28 cellular contexts compared by ENCODE assay signal in genomic region chr9:84239341-84239740, GRCh38.
DNase-seq lines count a peak whose midpoint lies in the region; ATAC-seq, FAIRE-seq and TF ChIP-seq lines count a peak whose summit lies in the region.
"Had no signal": no experiment of that assay in that cellular context is flagged by ENCODE, and none has a peak within 500 bp of the region (broad histone marks: within the 10 kb centered on the region; RNA-seq: fewer than 3 reads in every experiment).

No MANE protein-coding gene starts in this region.

- H3K27ac Mint-ChIP-seq in astrocyte (ENCODE audit: unreplicated experiment), result peak overlapping the region; percentile 2
- H3K27ac Mint-ChIP-seq: activated T-helper 1 cell treated with anti-CD3 and anti-CD28 coated beads, Interleukin-12 subunit alpha, Interleukin-12 subunit beta, Interleukin-2, Interleukin-4 antibody, amounts not matched to agents 30 ng/mL and 10 ng/mL and 1 ng/mL, durations not matched to agents 14 hours and 24 hours and 36 hours; naive thymus-derived CD8-positive, alpha-beta T cell; stimulated activated effector memory CD8-positive, alpha-beta T cell treated with anti-CD3 and anti-CD28 coated beads, Interleukin-12 subunit alpha, Interleukin-12 subunit beta, amount 100 ng/mL, for 72 hours had no signal

- no peak for ATAC-seq in omental fat pad (ENCODE audit: low FRiP score)
- ATAC-seq: activated CD8-positive, alpha-beta T cell treated with anti-CD3 and anti-CD28 coated beads for 36 hours; naive thymus-derived CD8-positive, alpha-beta T cell; stimulated activated effector memory CD8-positive, alpha-beta T cell treated with anti-CD3 and anti-CD28 coated beads, Interleukin-12 subunit alpha, Interleukin-12 subunit beta, amount 100 ng/mL, for 72 hours had no signal

- DNase-seq in HT1080 (ENCODE audit: low read depth), result peak; percentile 40
- peak; percentile 66 for DNase-seq in astrocyte (ENCODE audit: low read depth)
- DNase-seq in fibroblast of mammary gland (ENCODE audit: low read depth), result peak; percentile 31
- peak; percentile 50 for DNase-seq in osteoblast (ENCODE audit: insufficient read length, low spot score, missing footprints)
- no peak for DNase-seq in RCC 7860 (ENCODE audit: low spot score)
- no peak for DNase-seq in omental fat pad (ENCODE audit: low spot score)
- no peak for DNase-seq in medulla oblongata (ENCODE audit: extremely low spot score)
- no peak for DNase-seq in stomach
- DNase-seq: activated CD8-positive, alpha-beta memory T cell treated with anti-CD3 and anti-CD28 coated beads, Interleukin-2, amount 50 U/mL, for 48 hours; activated naive CD4-positive, alpha-beta T cell treated with Interleukin-2 at 50 U/mL for 16 hours; brain microvascular endothelial cell; GDM1; MG63; naive thymus-derived CD8-positive, alpha-beta T cell; NCI-H1105; NCI-H1930; NCI-H345; occipital lobe; Right ventricle myocardium superior; T-helper 2 cell had no signal

- no peak for TF ChIP-seq EP300 in stomach (IDR thresholded peaks at IDR 0.05)

- H3K36me3 Mint-ChIP-seq in astrocyte (ENCODE audit: low read depth, unreplicated experiment), result no peaks in the 10 kb centered on the region
- H3K36me3 Mint-ChIP-seq: stimulated activated effector memory CD8-positive, alpha-beta T cell treated with anti-CD3 and anti-CD28 coated beads, Interleukin-12 subunit alpha, Interleukin-12 subunit beta, amount 100 ng/mL, for 72 hours had no signal

- H4K20me1 ChIP-seq in astrocyte (ENCODE audit: insufficient read depth, low read length), result no peaks in the 10 kb centered on the region
- H4K20me1 ChIP-seq in osteoblast (ENCODE audit: insufficient read depth, low read length), result no peaks in the 10 kb centered on the region
- H4K20me1 ChIP-seq: BLaER1 treated with 17β-estradiol and CSF1 and Interleukin-3, amounts not matched to agents 10 nM and 100 nM had no signal

- H3K79me2 ChIP-seq in astrocyte (ENCODE audit: insufficient read depth, low read length) (no peaks in the 10 kb centered on the region), osteoblast (ENCODE audit: insufficient read depth, low read length) (no peaks in the 10 kb centered on the region)

- H3K27me3 Mint-ChIP-seq in astrocyte (ENCODE audit: low read depth, unreplicated experiment), result peaks cover 3% of the 10 kb centered on the region

- H3K4me3 ChIP-seq in astrocyte (ENCODE audit: insufficient read depth, low read depth, low read length), result no peak overlapping the region
- no peak overlapping the region for H3K4me3 ChIP-seq in fibroblast of mammary gland (ENCODE audit: control insufficient read depth, low read depth, low read length)
- no peak overlapping the region for H3K4me3 ChIP-seq in osteoblast (ENCODE audit: insufficient read depth, low read length)
- no peak overlapping the region for H3K4me3 ChIP-seq in stomach
- H3K4me3 ChIP-seq: BLaER1 treated with 17β-estradiol and CSF1 and Interleukin-3, amounts not matched to agents 10 nM and 100 nM; K562; MG63 had no signal

- intact Hi-C loops in stomach (cut with DNase I; ENCODE audit: low total_unique reads), result no loop called here

- peaks cover 18% of the 10 kb centered on the region for H3K9me3 Mint-ChIP-seq in astrocyte (ENCODE audit: unreplicated experiment)
- H3K9me3 Mint-ChIP-seq: activated CD8-positive, alpha-beta T cell treated with anti-CD3 and anti-CD28 coated beads for 36 hours; stimulated activated effector memory CD8-positive, alpha-beta T cell treated with anti-CD3 and anti-CD28 coated beads, Interleukin-12 subunit alpha, Interleukin-12 subunit beta, amount 100 ng/mL, for 72 hours had no signal

- H3K4me2 ChIP-seq in astrocyte (ENCODE audit: low read length), result no peak overlapping the region
- H3K4me2 ChIP-seq in osteoblast (ENCODE audit: insufficient read depth, low read length), result no peak overlapping the region

- no peaks in the 10 kb centered on the region for H3K4me1 ChIP-seq in astrocyte (ENCODE audit: insufficient read depth, low read length)
- no peaks in the 10 kb centered on the region for H3K4me1 ChIP-seq in osteoblast (ENCODE audit: insufficient read depth, low read length)
- no peaks in the 10 kb centered on the region for H3K4me1 ChIP-seq in stomach
- H3K4me1 ChIP-seq: Caco-2 had no signal

- H2AFZ ChIP-seq in astrocyte (ENCODE audit: low read depth, low read length) (no peak overlapping the region), osteoblast (ENCODE audit: low read length) (no peak overlapping the region)

- TF ChIP-seq POLR2A in stomach (IDR thresholded peaks at IDR 0.05), result no peak

- H3K27ac ChIP-seq in astrocyte (ENCODE audit: low read depth, low read length) (no peak overlapping the region), osteoblast (ENCODE audit: low read depth, low read length) (no peak overlapping the region), stomach (no peak overlapping the region)
- H3K27ac ChIP-seq: brain microvascular endothelial cell had no signal

- no peak overlapping the region for H3K9ac ChIP-seq in astrocyte (ENCODE audit: low read length)
- H3K9ac ChIP-seq: BLaER1 treated with 17β-estradiol and CSF1 and Interleukin-3, amounts not matched to agents 10 nM and 100 nM had no signal

- no peak for TF ChIP-seq CTCF in astrocyte (IDR thresholded peaks at IDR 0.05; ENCODE audit: insufficient read depth, low read depth, low read length)
- no peak for TF ChIP-seq CTCF in fibroblast of mammary gland (conservative IDR thresholded peaks at IDR 0.05; ENCODE audit: control insufficient read depth, insufficient read depth, low read depth, low read length)
- no peak for TF ChIP-seq CTCF in osteoblast (IDR thresholded peaks at IDR 0.05; ENCODE audit: extremely low read depth, low read depth, low read length)
- TF ChIP-seq CTCF in omental fat pad (IDR thresholded peaks at IDR 0.05), result no peak
- TF ChIP-seq CTCF in stomach (IDR thresholded peaks at IDR 0.05), result no peak

- 63 to 82% (median 74%) methylated on average over 2 of the region's 2 CpGs for WGBS in stomach, 5 donors

- H3K9me3 ChIP-seq in astrocyte (ENCODE audit: insufficient read depth, low read depth, low read length) (no peaks in the 10 kb centered on the region), osteoblast (ENCODE audit: low read depth, low read length) (no peaks in the 10 kb centered on the region), stomach (peaks cover 0 to 5% (median 2%) of the 10 kb centered on the region in 4 donors)
- H3K9me3 ChIP-seq: Caco-2, MG63 had no signal

- H3K4me1 Mint-ChIP-seq in astrocyte (ENCODE audit: low read depth, unreplicated experiment), result peaks cover 18% of the 10 kb centered on the region
- H3K4me1 Mint-ChIP-seq: naive thymus-derived CD8-positive, alpha-beta T cell; stimulated activated effector memory CD8-positive, alpha-beta T cell treated with anti-CD3 and anti-CD28 coated beads, Interleukin-12 subunit alpha, Interleukin-12 subunit beta, amount 100 ng/mL, for 72 hours had no signal

- H3K4me3 Mint-ChIP-seq in astrocyte (ENCODE audit: unreplicated experiment), result no peak overlapping the region
- H3K4me3 Mint-ChIP-seq: activated CD8-positive, alpha-beta T cell treated with anti-CD3 and anti-CD28 coated beads for 36 hours; activated T-helper 1 cell treated with anti-CD3 and anti-CD28 coated beads, Interleukin-12 subunit alpha, Interleukin-12 subunit beta, Interleukin-2, Interleukin-4 antibody, amounts not matched to agents 30 ng/mL and 10 ng/mL and 1 ng/mL, durations not matched to agents 14 hours and 24 hours and 36 hours; naive thymus-derived CD8-positive, alpha-beta T cell; stimulated activated effector memory CD8-positive, alpha-beta T cell treated with anti-CD3 and anti-CD28 coated beads, Interleukin-12 subunit alpha, Interleukin-12 subunit beta, amount 100 ng/mL, for 72 hours had no signal

- no peak for FAIRE-seq in astrocyte (lab: Jason Lieb, UNC)
- no peak for FAIRE-seq in RCC 7860 (lab: Jason Lieb, UNC)
- FAIRE-seq: endothelial cell of umbilical vein, islet of Langerhans had no signal

- H3K27me3 ChIP-seq in astrocyte (ENCODE audit: insufficient read depth, low read length), result no peaks in the 10 kb centered on the region
- H3K27me3 ChIP-seq in osteoblast (ENCODE audit: insufficient read depth, low read length), result peaks cover 4% of the 10 kb centered on the region
- H3K27me3 ChIP-seq in stomach, result no peaks in the 10 kb centered on the region
- H3K27me3 ChIP-seq: BLaER1 treated with 17β-estradiol and CSF1 and Interleukin-3, amounts not matched to agents 10 nM and 100 nM; brain microvascular endothelial cell; MG63 had no signal

- H3K36me3 ChIP-seq in astrocyte (ENCODE audit: insufficient read depth, low read length) (no peaks in the 10 kb centered on the region), osteoblast (ENCODE audit: insufficient read depth, low read length) (no peaks in the 10 kb centered on the region), stomach (no peaks in the 10 kb centered on the region)
- H3K36me3 ChIP-seq: BLaER1 treated with 17β-estradiol and CSF1 and Interleukin-3, amounts not matched to agents 10 nM and 100 nM; brain microvascular endothelial cell; MG63 had no signal

Comparison
In these comparisons a context has a peak if more than half of its experiments do, and no peak if none do; other contexts are left out.
1. DNase-seq: peak in HT1080 (single experiment), astrocyte (single experiment), fibroblast of mammary gland (single experiment) and osteoblast (single experiment); none in RCC 7860 (single experiment), omental fat pad (single experiment), medulla oblongata (single experiment) and stomach (single experiment).